ENCODE assay signal across 22 cellular contexts in the genomic region with DNA sequence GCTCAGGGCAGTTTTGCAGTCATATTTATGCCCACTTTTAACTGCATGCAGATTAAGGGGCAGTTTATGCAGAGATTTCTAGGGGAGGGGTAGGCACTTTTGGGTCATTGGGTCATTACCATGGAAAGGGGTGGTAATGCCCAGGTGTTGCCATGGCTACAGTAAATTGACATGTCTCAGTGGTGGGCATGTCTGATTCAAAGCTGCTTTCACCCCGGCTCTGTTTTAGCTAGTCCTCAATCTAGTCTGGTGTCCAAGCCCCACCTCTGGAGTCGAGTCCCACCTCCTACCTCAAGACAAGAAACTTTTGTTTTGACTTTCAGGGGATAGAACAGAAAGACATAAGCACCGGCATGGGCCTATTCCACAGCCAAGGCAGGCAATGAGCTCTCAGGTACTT. TPM values are rescaled to one million over a fixed set of nuclear protein-coding genes. Genes with fewer than 3 reads are reported as not detected.
A peak's percentile ranks its signal among the peaks of the same experiment; 100 is the strongest.
DNase-seq lines count a peak whose midpoint lies in the region; ATAC-seq, FAIRE-seq and TF ChIP-seq lines count a peak whose summit lies in the region.
"Had no signal": no experiment of that assay in that cellular context is flagged by ENCODE, and none has a peak within 500 bp of the region (broad histone marks: within the 10 kb centered on the region; RNA-seq: fewer than 3 reads in every experiment).

No MANE protein-coding gene starts in this region.

- 0 out of 2 replicates have a peak, but pooled peaks cover 5% of the 10 kb centered on the region for H4K20me1 ChIP-seq in K562 (replicated peaks; ENCODE audit: control insufficient read depth, insufficient read depth, low read length)
- H4K20me1 ChIP-seq in neural progenitor cell (ENCODE audit: low read depth): no peaks in the 10 kb centered on the region
- H4K20me1 ChIP-seq: BLaER1 had no signal

- no peaks in the 10 kb centered on the region for H3K9me1 ChIP-seq in K562 (ENCODE audit: control insufficient read depth, insufficient read depth, low read length)

- H3K9me3 ChIP-seq in K562 (replicated peaks; ENCODE audit: control insufficient read depth, insufficient read depth, low read depth, low read length): no peaks in the 10 kb centered on the region
- H3K9me3 ChIP-seq in neural progenitor cell (ENCODE audit: low read depth): no peaks in the 10 kb centered on the region
- no peaks in the 10 kb centered on the region for H3K9me3 ChIP-seq in aorta (ENCODE audit: control insufficient read depth, low read length)
- H3K9me3 ChIP-seq: BLaER1, Caco-2, HAP-1 had no signal

- no peak for TF ChIP-seq EP300 in K562 (IDR thresholded peaks at IDR 0.05; ENCODE audit: low read length)

- no peak for TF ChIP-seq RAD21 in K562 (CRISPR knock-in tag; conservative IDR thresholded peaks at IDR 0.05 in 1 of 2, IDR thresholded peaks at IDR 0.05 in 1 of 2)

- no peak for TF ChIP-seq POLR2A in K562 (conservative IDR thresholded peaks at IDR 0.05)

- H3K79me2 ChIP-seq in K562 (ENCODE audit: control insufficient read depth, insufficient read depth, low read length) (no peaks in the 10 kb centered on the region), neural progenitor cell (ENCODE audit: low read depth) (no peaks in the 10 kb centered on the region)

- TF ChIP-seq CTCF in natural killer cell (IDR thresholded peaks at IDR 0.05) (no peak), K562 (IDR thresholded peaks at IDR 0.05 in 2 of 3, conservative IDR thresholded peaks at IDR 0.05 in 1 of 3; ENCODE audit: insufficient read depth in 2 of 3, low read depth in 1 of 3, low read length in 3 of 3) (no peak), neural progenitor cell (IDR thresholded peaks at IDR 0.05) (no peak)

- in situ Hi-C loops in K562 (cut with MboI): loop anchor here (25.0 kb wide), 2 partner anchors 353 to 678 kb away; partner anchors contain the start of genes DTL and INTS7

- peaks cover 45 to 51% of the 10 kb centered on the region in 2 donors for H3K4me1 Mint-ChIP-seq in natural killer cell
- peaks cover 29 to 37% of the 10 kb centered on the region in 2 donors for H3K4me1 Mint-ChIP-seq in natural killer cell treated with Interleukin-12 subunit alpha and Interleukin-12 subunit beta and Interleukin-15 and Interleukin-18, amount 100 ng/mL, for 72 hours (ENCODE audit: low read depth in 2 of 2)
- peaks cover 17% of the 10 kb centered on the region for H3K4me1 Mint-ChIP-seq in neural progenitor cell
- peaks cover 25 to 38% (median 30%) of the 10 kb centered on the region in 3 donors for H3K4me1 Mint-ChIP-seq in T-cell

- H3K27me3 Mint-ChIP-seq in natural killer cell (ENCODE audit: low read depth in 2 of 2) (no peaks in the 10 kb centered on the region), neural progenitor cell (ENCODE audit: insufficient read depth, low read depth) (no peaks in the 10 kb centered on the region), T-cell (no peaks in the 10 kb centered on the region)
- no peaks in the 10 kb centered on the region for H3K27me3 Mint-ChIP-seq in natural killer cell treated with Interleukin-12 subunit alpha and Interleukin-12 subunit beta and Interleukin-15 and Interleukin-18, amount 100 ng/mL, for 72 hours

- H3K9me3 Mint-ChIP-seq in natural killer cell (no peaks in the 10 kb centered on the region), neural progenitor cell (no peaks in the 10 kb centered on the region), T-cell (no peaks in the 10 kb centered on the region)
- H3K9me3 Mint-ChIP-seq in natural killer cell treated with Interleukin-12 subunit alpha and Interleukin-12 subunit beta and Interleukin-15 and Interleukin-18, amount 100 ng/mL, for 72 hours: no peaks in the 10 kb centered on the region
- H3K9me3 Mint-ChIP-seq: CD4-positive, CD25-positive, alpha-beta regulatory T cell; CD8-positive, alpha-beta T cell; HFFc6 had no signal

- no peak for FAIRE-seq in K562 (lab: Jason Lieb, UNC)
- FAIRE-seq: GM12891, GM18507, H54 had no signal

- H3K4me1 ChIP-seq in K562 (replicated peaks in 1 of 2; ENCODE audit: control insufficient read depth in 2 of 2, insufficient read depth in 2 of 2, low read length in 2 of 2) (peaks cover 0 to 3% of the 10 kb centered on the region in 2 experiments; a peak in 2 of 5 replicates), neural progenitor cell (no peaks in the 10 kb centered on the region), aorta (ENCODE audit: control insufficient read depth in 1 of 2, insufficient read depth in 2 of 2, low read length in 2 of 2) (no peaks in the 10 kb centered on the region)
- H3K4me1 ChIP-seq: Caco-2 had no signal

- H3K36me3 ChIP-seq in K562 (ENCODE audit: control insufficient read depth, insufficient read depth, low read length) (no peaks in the 10 kb centered on the region), neural progenitor cell (no peaks in the 10 kb centered on the region), aorta (ENCODE audit: control insufficient read depth in 1 of 2, insufficient read depth in 2 of 2, low read length in 1 of 2) (no peaks in the 10 kb centered on the region)
- H3K36me3 ChIP-seq: BLaER1, HAP-1 had no signal

- H3K36me3 Mint-ChIP-seq in natural killer cell (no peaks in the 10 kb centered on the region), neural progenitor cell (no peaks in the 10 kb centered on the region), T-cell (no peaks in the 10 kb centered on the region)
- no peaks in the 10 kb centered on the region for H3K36me3 Mint-ChIP-seq in natural killer cell treated with Interleukin-12 subunit alpha and Interleukin-12 subunit beta and Interleukin-15 and Interleukin-18, amount 100 ng/mL, for 72 hours
- H3K36me3 Mint-ChIP-seq: CD8-positive, alpha-beta T cell had no signal

- no peak for ATAC-seq in natural killer cell
- ATAC-seq in natural killer cell treated with Interleukin-12 subunit alpha and Interleukin-12 subunit beta and Interleukin-15 and Interleukin-18, amount 100 ng/mL, for 72 hours: no peak
- no peak for ATAC-seq in K562
- ATAC-seq in aorta (ENCODE audit: low FRiP score): peak; percentile 23
- ATAC-seq in T-cell (replicated peaks in 1 of 4): no peak
- ATAC-seq: CD8-positive, alpha-beta T cell had no signal

- WGBS in K562 (ENCODE audit: insufficient coverage, low coverage, missing lambda C conversion rate): 11% methylated on average over 3 of the region's 3 CpGs
- 64 to 68% methylated on average over 3 of the region's 3 CpGs for WGBS in aorta, 2 donors

- POLR2A ChIA-PET in K562 (lab: Yijun Ruan, JAX) (interaction anchor here (0.7 to 2.1 kb wide), 5 partner anchors 9 to 658 kb away, joined by 3 to 8 read pairs (median 4); partner anchors contain the start of genes INTS7 and NEK2), T-cell (lab: Charles Lee) (no interaction called here)

- H3K4me3 ChIP-seq in K562: no peak overlapping the region
- H3K4me3 ChIP-seq in neural progenitor cell: no peak overlapping the region
- H3K4me3 ChIP-seq in aorta (ENCODE audit: low read length in 2 of 2): no peak overlapping the region
- H3K4me3 ChIP-seq: BLaER1, HAP-1 had no signal

- H3K27ac Mint-ChIP-seq in natural killer cell (peak overlapping the region in 1 of 2 donors; percentile 17), neural progenitor cell (peak overlapping the region; percentile 27), T-cell (no peak overlapping the region)
- H3K27ac Mint-ChIP-seq in natural killer cell treated with Interleukin-12 subunit alpha and Interleukin-12 subunit beta and Interleukin-15 and Interleukin-18, amount 100 ng/mL, for 72 hours: peak overlapping the region in 1 of 2 donors; percentile 28
- H3K27ac Mint-ChIP-seq: CD4-positive, CD25-positive, alpha-beta regulatory T cell; CD8-positive, alpha-beta T cell; HFFc6 had no signal

- H3K9ac ChIP-seq in K562 (ENCODE audit: insufficient read depth in 1 of 2, low read depth in 2 of 2, low read length in 2 of 2) (peak overlapping the region in 1 of 2 experiments; percentile 36; a peak in 1 of 4 replicates), neural progenitor cell (no peak overlapping the region)
- H3K9ac ChIP-seq: BLaER1 had no signal

- H3F3A ChIP-seq in neural progenitor cell (ENCODE audit: low read depth): no peaks in the 10 kb centered on the region

- intact Hi-C loops in natural killer cell (cut with micrococcal nuclease): loop anchor here (5.0 kb wide), 1 partner anchor 328 kb away; no protein-coding TSS in a partner anchor
- intact Hi-C loops in K562 (cut with micrococcal nuclease): loop anchor here (5.0 kb wide), 3 partner anchors 148 to 683 kb away; partner anchors contain the start of gene LPGAT1
- intact Hi-C loops in aorta (cut with DNase I): loop anchor here (10.0 kb wide), 2 partner anchors 150 to 350 kb away; partner anchors contain the start of genes DTL (in 1 of the 2), INTS7 (in 1 of the 2) and LPGAT1 (in 1 of the 2)

- DNase-seq in natural killer cell (no peak), K562 (ENCODE audit: extremely low read depth in 1 of 4, low spot score in 3 of 4) (no peak), neural progenitor cell (ENCODE audit: low spot score) (no peak), aorta (no peak), NCI-H446 treated with DMSO at 0.1 percent for 48 hours (lab: John Stamatoyannopoulos, UW) (no peak), T-cell (no peak)
- DNase-seq in natural killer cell treated with Interleukin-12 subunit alpha and Interleukin-12 subunit beta and Interleukin-15 and Interleukin-18, amount 100 ng/mL, for 72 hours (ENCODE audit: low spot score): no peak
- no peak for DNase-seq in stimulated activated CD4-positive, alpha-beta T cell treated with anti-CD3 and anti-CD28 coated beads, Interleukin-4, amount 100 ng/mL, for 4 hours
- DNase-seq: Caco-2; CD4-positive, CD25-positive, alpha-beta regulatory T cell; CD8-positive, alpha-beta T cell; DMS53; DMS79 treated with DMSO at 0.1 percent for 48 hours; GF-D8; GOT3; HFFc6 had no signal

- H3K4me2 ChIP-seq in K562 (ENCODE audit: insufficient read depth, low read length) (no peak overlapping the region), neural progenitor cell (no peak overlapping the region)
- H3K4me2 ChIP-seq: BLaER1 had no signal

- peaks cover 7 to 27% of the 10 kb centered on the region in 2 experiments; a peak in 3 of 5 replicates for H3K27me3 ChIP-seq in K562 (ENCODE audit: control insufficient read depth in 2 of 2, insufficient read depth in 2 of 2, low read length in 2 of 2)
- H3K27me3 ChIP-seq in neural progenitor cell: no peaks in the 10 kb centered on the region
- H3K27me3 ChIP-seq in aorta (ENCODE audit: control insufficient read depth in 1 of 2, insufficient read depth in 2 of 2, low read length in 1 of 2): no peaks in the 10 kb centered on the region
- H3K27me3 ChIP-seq: BLaER1 had no signal

- H3K27ac ChIP-seq in K562 (ENCODE audit: extremely low read depth, low read depth, low read length) (no peak overlapping the region), neural progenitor cell (no peak overlapping the region), aorta (ENCODE audit: low read depth in 1 of 2, low read length in 2 of 2) (no peak overlapping the region)
- H3K27ac ChIP-seq: BLaER1, C4-2B had no signal

- H2AFZ ChIP-seq in K562 (ENCODE audit: low read depth, low read length): peak overlapping the region; percentile 5; the same call in 1 of the 2 replicates
- H2AFZ ChIP-seq in neural progenitor cell (replicated peaks): no peak overlapping the region

- H3K4me3 Mint-ChIP-seq in natural killer cell (peak overlapping the region; percentile 25), neural progenitor cell (no peak overlapping the region), T-cell (no peak overlapping the region)
- H3K4me3 Mint-ChIP-seq in natural killer cell treated with Interleukin-12 subunit alpha and Interleukin-12 subunit beta and Interleukin-15 and Interleukin-18, amount 100 ng/mL, for 72 hours: no peak overlapping the region
- H3K4me3 Mint-ChIP-seq: CD4-positive, CD25-positive, alpha-beta regulatory T cell; CD8-positive, alpha-beta T cell; HFFc6 had no signal

- CTCF ChIA-PET in K562 (lab: Yijun Ruan, JAX; ENCODE audit: low intra/inter-chr PET ratio): no interaction called here
- CTCF ChIA-PET in T-cell (lab: Charles Lee): interaction anchor here (1.2 to 2.3 kb wide), 3 partner anchors 14 to 771 kb away, joined by 4 to 12 read pairs (median 8); no protein-coding TSS in a partner anchor

- no TSS peak for BruUV-seq in K562 (replicated peaks; lab: Mats Ljungman, UMichigan)

RNA-seq across cellular contexts. Expression of gene NEK2, which starts 8.9 kb away (rescaled TPM):
- total RNA-seq in natural killer cell: 1 to 10 TPM in 1 of 3 donors, under 1 TPM in 2; 0.78 to 1.0 (median 0.99) TPM
- total RNA-seq in natural killer cell treated with Interleukin-12 subunit alpha and Interleukin-12 subunit beta and Interleukin-15 and Interleukin-18, amount 100 ng/mL, for 72 hours: 10 to 100 TPM; 12.8 to 25.2 TPM
- total RNA-seq in K562 (2011; cell fraction: chromatin; rRNA removed; ENCODE audit: low replicate concordance): 18.3 and 46.6 TPM in 2 replicates
- 15.0 and 17.2 TPM in 2 replicates for total RNA-seq in K562 (2011; cell fraction: nucleolus; rRNA removed)
- total RNA-seq in K562 (2011; cell fraction: nucleoplasm; rRNA removed): 22.6 and 23.8 TPM in 2 replicates
- 54.4 and 65.8 TPM in 2 replicates for total RNA-seq in K562 (2014; rRNA removed)
- total RNA-seq in K562 (2014; rRNA removed; fragmentation: Illumina TruSeq; extraction: Trizol): 74.7 and 85.7 TPM in 2 replicates
- total RNA-seq in K562 (2015; rRNA removed; fragmentation: Illumina TruSeq; extraction: Trizol): 64.5 and 72.1 TPM in 2 replicates
- total RNA-seq in K562 (2021): 45.6 and 52.8 TPM in 2 replicates
- 53.3 and 69.7 TPM in 2 replicates for polyA plus RNA-seq in K562 (2011; rRNA removed)
- polyA plus RNA-seq in K562 (2011; cell fraction: cytosol; rRNA removed): 17.1 and 29.6 TPM in 2 replicates
- 24.2 and 25.4 TPM in 2 replicates for polyA plus RNA-seq in K562 (2011; cell fraction: nucleus; rRNA removed)
- polyA plus RNA-seq in K562 (2012): 42.5 and 47.0 TPM in 2 replicates
- polyA plus RNA-seq in K562 (2014; fragmentation: Illumina TruSeq; extraction: Trizol): 66.4 and 75.9 TPM in 2 replicates
- 10 to 100 TPM; 30.0 to 38.6 TPM for polyA plus RNA-seq in K562 (2014; fragmentation: Nextera tagmentation; extraction: Ambion mirVana)
- 48.6 and 66.4 TPM in 2 replicates for polyA plus RNA-seq in K562 (2014; rRNA removed)
- polyA minus RNA-seq in K562 (2011; rRNA and poly(A)+ RNA removed): 122 and 124 TPM in 2 replicates
- 30.9 and 39.3 TPM in 2 replicates for polyA minus RNA-seq in K562 (2011; cell fraction: cytosol; rRNA and poly(A)+ RNA removed)
- polyA minus RNA-seq in K562 (2011; cell fraction: nucleus; rRNA and poly(A)+ RNA removed): 23.6 and 35.4 TPM in 2 replicates
- 56.0 and 93.3 TPM in 2 replicates for total RNA-seq in neural progenitor cell (ENCODE audit: low replicate concordance)
- total RNA-seq in aorta: 1 to 10 TPM in 1 of 2 donors, not detected in 1; 1.0 TPM
- 1 to 10 TPM in 1 of 2 donors, not detected in 1; 1.5 TPM for polyA plus RNA-seq in aorta
- total RNA-seq in T-cell: under 1 TPM; 0.16 to 0.63 (median 0.37) TPM

Comparison
In these comparisons a context has a peak if more than half of its experiments do, and no peak if none do; other contexts are left out.
1. RNA of gene NEK2, which starts 8.9 kb away (total RNA-seq): 56.0 to 93.3 TPM in neural progenitor cell, 15.0 to 85.7 TPM in K562 and 12.8 to 25.2 TPM in natural killer cell treated with Interleukin-12 subunit alpha and Interleukin-12 subunit beta and Interleukin-15 and Interleukin-18, amount 100 ng/mL, for 72 hours; 1.0 TPM in aorta, 0.78 to 1.0 TPM in natural killer cell and 0.16 to 0.63 TPM in T-cell; every median in the first group is over 4 times any median in the second.